ENCODE assay signal across 11 cellular contexts in the genomic region with DNA sequence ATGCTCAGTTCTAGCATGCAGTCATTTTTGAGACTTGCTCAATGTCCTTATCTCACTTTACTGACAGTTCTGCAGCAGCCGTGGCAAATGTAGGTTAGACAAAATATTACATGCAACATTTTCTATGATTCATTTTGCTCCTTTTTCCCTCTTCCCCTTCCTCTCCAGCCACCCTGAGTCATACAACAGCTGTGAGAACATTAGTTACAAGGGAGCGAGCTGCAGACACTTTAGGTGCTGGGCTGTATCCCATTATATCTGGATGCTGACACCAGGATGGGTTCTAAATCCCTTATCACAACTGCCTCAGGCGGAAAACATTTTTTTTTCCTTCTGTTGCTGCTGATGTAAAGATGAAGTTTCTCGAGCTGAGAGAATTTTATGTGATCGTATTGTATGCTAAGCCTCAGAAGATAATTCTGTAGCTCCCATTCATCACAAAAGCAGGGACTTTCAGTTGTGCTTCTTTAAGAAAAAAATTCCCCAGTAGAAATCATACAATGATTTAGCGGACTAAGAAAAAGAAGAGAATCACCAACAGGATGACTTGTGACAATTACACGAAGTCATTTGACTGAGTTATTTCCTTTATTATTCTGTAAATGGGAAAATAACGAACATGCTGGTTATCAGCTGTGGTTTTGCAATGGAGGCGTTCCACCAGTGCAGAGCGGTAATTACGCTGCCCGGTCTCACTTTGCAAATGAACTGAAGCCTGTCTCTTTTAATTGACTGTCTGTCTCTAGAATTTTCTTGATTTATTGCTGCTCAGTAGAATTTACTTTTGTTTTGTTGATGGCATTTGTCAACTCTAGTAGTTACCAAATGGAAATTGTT.
A peak's percentile ranks its signal among the peaks of the same experiment; 100 is the strongest.
DNase-seq lines count a peak whose midpoint lies in the region; ATAC-seq and TF ChIP-seq lines count a peak whose summit lies in the region.
"Had no signal": no experiment of that assay in that cellular context is flagged by ENCODE, and none has a peak within 500 bp of the region (broad histone marks: within the 10 kb centered on the region; RNA-seq: fewer than 3 reads in every experiment).

No MANE protein-coding gene starts in this region.

- no peaks in the 10 kb centered on the region for H3K4me1 ChIP-seq in PC-3 (ENCODE audit: insufficient read depth, low read length)
- H3K4me1 ChIP-seq in mesendoderm (ENCODE audit: control insufficient read depth, low read depth, low read length), result no peaks in the 10 kb centered on the region

- H3K79me2 ChIP-seq in PC-3 (ENCODE audit: low read length), result no peaks in the 10 kb centered on the region
- no peaks in the 10 kb centered on the region for H3K79me2 ChIP-seq in mesendoderm (ENCODE audit: control insufficient read depth, insufficient read depth, low read length)

- CTCF ChIA-PET in PC-3 (lab: Charles Lee), result no interaction called here

- H3K9me2 ChIP-seq in PC-3 (replicated peaks; ENCODE audit: low read length), result no peaks in the 10 kb centered on the region

- no peak overlapping the region for H2AFZ ChIP-seq in PC-3 (ENCODE audit: low read length)

- no CpG with 5 or more reads among the region's 12 CpGs for WGBS in mesendoderm (ENCODE audit: extremely low coverage, insufficient coverage, low lambda C conversion rate)

- H2BK5ac ChIP-seq in mesendoderm (ENCODE audit: low read length), result no peak overlapping the region

- H4K8ac ChIP-seq in mesendoderm (ENCODE audit: low read depth, low read length), result no peak overlapping the region

- no peak overlapping the region for H3K18ac ChIP-seq in mesendoderm (ENCODE audit: low read length)

- no peaks in the 10 kb centered on the region for H4K20me1 ChIP-seq in PC-3 (ENCODE audit: low read length)

- H3K4me2 ChIP-seq in PC-3 (ENCODE audit: low read length) (no peak overlapping the region), mesendoderm (ENCODE audit: low read length) (no peak overlapping the region)

- H3K9me3 ChIP-seq in PC-3 (ENCODE audit: low read length), result no peaks in the 10 kb centered on the region
- H3K9me3 ChIP-seq: mucosa of descending colon had no signal

- H2BK120ac ChIP-seq in mesendoderm (ENCODE audit: low read depth, low read length), result no peak overlapping the region

- peak; percentile 19 for DNase-seq in NCI-H446 treated with DMSO at 0.1 percent for 48 hours (lab: John Stamatoyannopoulos, UW)
- no peak for DNase-seq in NCI-H446 (lab: John Stamatoyannopoulos, UW)
- DNase-seq in PC-3, result peak; percentile 23
- peak; percentile 10 for DNase-seq in fibroblast of mammary gland (ENCODE audit: low read depth)
- peak; percentile 35 for DNase-seq in retina
- no peak for DNase-seq in NCI-H774 (lab: John Stamatoyannopoulos, UW)
- no peak for DNase-seq in mesendoderm
- no peak for DNase-seq in AG08396 (ENCODE audit: low spot score)
- DNase-seq: ACHN, GDM1 had no signal

- H2AK5ac ChIP-seq in mesendoderm (ENCODE audit: low read length), result no peak overlapping the region

- H3F3A ChIP-seq in PC-3 (ENCODE audit: low read length, unreplicated experiment), result no peaks in the 10 kb centered on the region

- no peak overlapping the region for H3K9ac ChIP-seq in PC-3 (ENCODE audit: low read length)
- H3K9ac ChIP-seq in mesendoderm (ENCODE audit: low read length), result no peak overlapping the region

- no peak overlapping the region for H3K4ac ChIP-seq in mesendoderm (ENCODE audit: low read depth, low read length)

- POLR2A ChIA-PET in PC-3 (lab: Charles Lee; ENCODE audit: unreplicated experiment), result no interaction called here

- TF ChIP-seq CTCF in PC-3 (conservative IDR thresholded peaks at IDR 0.05; ENCODE audit: low read depth, low read length), result no peak
- no peak for TF ChIP-seq CTCF in fibroblast of mammary gland (conservative IDR thresholded peaks at IDR 0.05; ENCODE audit: control insufficient read depth, insufficient read depth, low read depth, low read length)

- BruUV-seq in PC-3 (replicated peaks; lab: Mats Ljungman, UMichigan), result no TSS peak

- H3K36me3 ChIP-seq in PC-3 (ENCODE audit: low read depth, low read length) (no peaks in the 10 kb centered on the region), mesendoderm (ENCODE audit: control insufficient read depth, insufficient read depth, low read length) (no peaks in the 10 kb centered on the region)

- no peaks in the 10 kb centered on the region for H3K79me1 ChIP-seq in mesendoderm (ENCODE audit: low read length)

- H3K4me3 ChIP-seq in PC-3 (ENCODE audit: low read length) (no peak overlapping the region), fibroblast of mammary gland (ENCODE audit: control insufficient read depth, low read depth, low read length) (no peak overlapping the region), mesendoderm (ENCODE audit: low read length) (no peak overlapping the region)
- H3K4me3 ChIP-seq: mucosa of descending colon had no signal

- intact Hi-C loops in PC-3 (cut with micrococcal nuclease), result no loop called here

- no peak overlapping the region for H3K56ac ChIP-seq in mesendoderm (ENCODE audit: low read length)

- no peak overlapping the region for H2BK15ac ChIP-seq in mesendoderm (replicated peaks; ENCODE audit: low read depth)

- H3K27ac ChIP-seq in PC-3 (ENCODE audit: low read length) (no peak overlapping the region), mesendoderm (ENCODE audit: low read depth, low read length) (no peak overlapping the region)

- H3K23ac ChIP-seq in mesendoderm (ENCODE audit: low read length), result no peak overlapping the region

- H3K27me3 ChIP-seq in PC-3 (ENCODE audit: low read length) (no peaks in the 10 kb centered on the region), mesendoderm (ENCODE audit: insufficient read depth, low read length, poor library complexity) (no peaks in the 10 kb centered on the region)

- H4K5ac ChIP-seq in mesendoderm (ENCODE audit: low read length), result no peak overlapping the region

- ATAC-seq in PC-3, result no peak
- ATAC-seq: mucosa of descending colon had no signal

Comparison
In these comparisons a context has a peak if more than half of its experiments do, and no peak if none do; other contexts are left out.
1. DNase-seq: peak in NCI-H446 treated with DMSO at 0.1 percent for 48 hours (single experiment), PC-3 (single experiment), fibroblast of mammary gland (single experiment) and retina (single experiment); none in NCI-H446 (0 of 2), NCI-H774 (single experiment), mesendoderm (single experiment) and AG08396 (single experiment).